Comparison of ENCODE assay signal across 9 cellular contexts in genomic region chr16:54286067-54286329, GRCh38. TPM values are rescaled to one million over a fixed set of nuclear protein-coding genes. Genes with fewer than 3 reads are reported as not detected.
DNase-seq lines count a peak whose midpoint lies in the region; ATAC-seq and TF ChIP-seq lines count a peak whose summit lies in the region.
"Had no signal": no experiment of that assay in that cellular context is flagged by ENCODE, and none has a peak within 500 bp of the region (broad histone marks: within the 10 kb centered on the region; RNA-seq: fewer than 3 reads in every experiment).

No MANE protein-coding gene starts in this region.

- no peak overlapping the region for H2AK5ac ChIP-seq in mesenchymal stem cell (ENCODE audit: low read length, severe bottlenecking)

- H3K79me1 ChIP-seq in mesenchymal stem cell (replicated peaks; ENCODE audit: low read length, poor library complexity, severe bottlenecking), result peaks cover 5% of the 10 kb centered on the region

- H2BK120ac ChIP-seq in mesenchymal stem cell (ENCODE audit: low read depth, low read length), result no peak overlapping the region

- H3K4me2 ChIP-seq in mesenchymal stem cell (ENCODE audit: low read length, poor library complexity, severe bottlenecking), result peak overlapping the region; percentile 74

- H3K27ac Mint-ChIP-seq in activated naive CD4-positive, alpha-beta T cell treated with anti-CD3 and anti-CD28 coated beads, Interleukin-2, amount 50 U/mL, for 24 hours, result no peak overlapping the region
- peak overlapping the region; percentile 54 for H3K27ac Mint-ChIP-seq in MCF 10A (ENCODE audit: low read depth, unreplicated experiment)

- no peaks in the 10 kb centered on the region for H3K36me3 Mint-ChIP-seq in activated naive CD4-positive, alpha-beta T cell treated with anti-CD3 and anti-CD28 coated beads, Interleukin-2, amount 50 U/mL, for 24 hours
- H3K36me3 Mint-ChIP-seq in MCF 10A (ENCODE audit: insufficient read depth, unreplicated experiment), result peaks cover 53% of the 10 kb centered on the region

- H3K4me3 ChIP-seq in mesenchymal stem cell (ENCODE audit: insufficient read depth in 1 of 2, low read depth in 1 of 2, low read length in 2 of 2) (peak overlapping the region; percentile 63 to 93), upper lobe of left lung (peak overlapping the region; percentile 26 to 71 (median 56))

- ATAC-seq in upper lobe of left lung (ENCODE audit: low FRiP score in 2 of 2) (no peak), GM18519 (IDR thresholded peaks at IDR 0.05; ENCODE audit: low FRiP score, unreplicated experiment) (no peak)

- no peak overlapping the region for H2BK12ac ChIP-seq in mesenchymal stem cell (ENCODE audit: low read length in 2 of 2)

- H3K23ac ChIP-seq in mesenchymal stem cell (ENCODE audit: low read length in 2 of 2), result peak overlapping the region in 1 of 2 experiments; percentile 43

- H2BK15ac ChIP-seq in mesenchymal stem cell (ENCODE audit: low read depth, poor library complexity, severe bottlenecking), result no peak overlapping the region

- DNase-seq in activated naive CD4-positive, alpha-beta T cell (lab: John Stamatoyannopoulos, UW), result no peak
- DNase-seq in MCF 10A (ENCODE audit: unreplicated experiment), result no peak
- DNase-seq in mesenchymal stem cell, result no peak
- peak in 1 of 2 donors; percentile 88 for DNase-seq in upper lobe of left lung
- no peak for DNase-seq in activated gamma-delta T cell (lab: John Stamatoyannopoulos, UW)
- no peak for DNase-seq in kidney tubule cell (ENCODE audit: low spot score)
- DNase-seq: SHP77 had no signal

- 4% methylated on average over 10 of the region's 40 CpGs for WGBS in mesenchymal stem cell
- WGBS in upper lobe of left lung, 2 donors, result 0% methylated on average over 2 of the region's 40 CpGs; no CpG with 5 or more reads in 1 of the 2 donors

- no peak overlapping the region for H2BK5ac ChIP-seq in mesenchymal stem cell (ENCODE audit: low read depth, low read length, poor library complexity, severe bottlenecking)

- H3K27ac ChIP-seq in mesenchymal stem cell (ENCODE audit: low read length, poor library complexity, severe bottlenecking), result no peak overlapping the region
- peak overlapping the region; percentile 70 to 93 (median 84) for H3K27ac ChIP-seq in upper lobe of left lung

- H3K27me3 ChIP-seq in mesenchymal stem cell (ENCODE audit: control insufficient read depth in 1 of 2, insufficient read depth in 1 of 2, low read length in 2 of 2), result peaks cover 0 to 44% of the 10 kb centered on the region in 2 experiments
- peaks cover 0 to 71% (median 19%) of the 10 kb centered on the region in 4 donors for H3K27me3 ChIP-seq in upper lobe of left lung

- H3K9ac ChIP-seq in mesenchymal stem cell (ENCODE audit: low read length), result peak overlapping the region; percentile 91

- H4K8ac ChIP-seq in mesenchymal stem cell (ENCODE audit: low read length), result no peak overlapping the region

- H3K4me1 ChIP-seq in mesenchymal stem cell (ENCODE audit: control insufficient read depth, insufficient read depth, low read depth, low read length) (peaks cover 50% of the 10 kb centered on the region), upper lobe of left lung (peaks cover 33 to 86% (median 36%) of the 10 kb centered on the region in 4 donors)

- H2AFZ ChIP-seq in mesenchymal stem cell (ENCODE audit: low read depth, low read length), result no peak overlapping the region

- H3K18ac ChIP-seq in mesenchymal stem cell (ENCODE audit: low read depth in 1 of 2, low read length in 2 of 2), result no peak overlapping the region

- peak overlapping the region; percentile 24 for H3K4me3 Mint-ChIP-seq in activated naive CD4-positive, alpha-beta T cell treated with anti-CD3 and anti-CD28 coated beads, Interleukin-2, amount 50 U/mL, for 24 hours
- peak overlapping the region; percentile 94 for H3K4me3 Mint-ChIP-seq in MCF 10A (ENCODE audit: unreplicated experiment)

- no peak overlapping the region for H4K91ac ChIP-seq in mesenchymal stem cell (ENCODE audit: low read length)

- no peaks in the 10 kb centered on the region for H3K9me3 Mint-ChIP-seq in activated naive CD4-positive, alpha-beta T cell treated with anti-CD3 and anti-CD28 coated beads, Interleukin-2, amount 50 U/mL, for 24 hours
- H3K9me3 Mint-ChIP-seq in MCF 10A (ENCODE audit: unreplicated experiment), result no peaks in the 10 kb centered on the region

- TF ChIP-seq CTCF in MCF 10A (IDR thresholded peaks at IDR 0.05; ENCODE audit: unreplicated experiment), result no peak
- TF ChIP-seq CTCF in upper lobe of left lung (IDR thresholded peaks at IDR 0.05), result no peak

- no peak for TF ChIP-seq POLR2A in upper lobe of left lung (IDR thresholded peaks at IDR 0.05)

- no TSS peak for BruUV-seq in MCF 10A (replicated peaks; lab: Mats Ljungman, UMichigan)

- CTCF ChIA-PET in MCF 10A (lab: Yijun Ruan, JAX), result interaction anchor here (0.7 to 1.5 kb wide), 7 partner anchors 161 to 513 kb away, joined by 3 to 7 read pairs (median 3); no protein-coding TSS in a partner anchor

- H3K4me1 Mint-ChIP-seq in activated naive CD4-positive, alpha-beta T cell treated with anti-CD3 and anti-CD28 coated beads, Interleukin-2, amount 50 U/mL, for 24 hours, result peaks cover 34% of the 10 kb centered on the region
- peaks cover 6% of the 10 kb centered on the region for H3K4me1 Mint-ChIP-seq in MCF 10A (ENCODE audit: insufficient read depth, unreplicated experiment)

- H3K14ac ChIP-seq in mesenchymal stem cell (ENCODE audit: low read length in 2 of 2), result no peak overlapping the region

- H3K27me3 Mint-ChIP-seq in activated naive CD4-positive, alpha-beta T cell treated with anti-CD3 and anti-CD28 coated beads, Interleukin-2, amount 50 U/mL, for 24 hours, result peaks cover 44% of the 10 kb centered on the region
- no peaks in the 10 kb centered on the region for H3K27me3 Mint-ChIP-seq in MCF 10A (ENCODE audit: insufficient read depth, unreplicated experiment)

- POLR2A ChIA-PET in MCF 10A (lab: Yijun Ruan, JAX), result interaction anchor here (0.7 to 11.8 kb wide), 37 partner anchors 9 to 723 kb away, joined by 3 to 352 read pairs (median 4); partner anchors contain the start of gene IRX5

- H3K36me3 ChIP-seq in mesenchymal stem cell (ENCODE audit: control insufficient read depth in 1 of 2, insufficient read depth in 2 of 2, low read depth in 1 of 2, low read length in 2 of 2) (no peaks in the 10 kb centered on the region), upper lobe of left lung (no peaks in the 10 kb centered on the region)

- TF ChIP-seq EP300 in upper lobe of left lung (IDR thresholded peaks at IDR 0.05), result no peak

- H3K4ac ChIP-seq in mesenchymal stem cell (ENCODE audit: low read depth in 1 of 2, low read length in 2 of 2), result no peak overlapping the region

- intact Hi-C loops in MCF 10A (cut with micrococcal nuclease), result loop anchor here (1.0 to 10.0 kb wide), 8 partner anchors 93 to 735 kb away; no protein-coding TSS in a partner anchor

- no peaks in the 10 kb centered on the region for H3K9me3 ChIP-seq in mesenchymal stem cell (ENCODE audit: control insufficient read depth, low read length)
- H3K9me3 ChIP-seq in upper lobe of left lung, result no peaks in the 10 kb centered on the region

RNA-seq across cellular contexts. Expression of gene IRX3, which starts 0.6 kb away (rescaled TPM):
- 15.7 and 17.6 TPM in 2 replicates for total RNA-seq in MCF 10A (2022)
- 0.18 TPM for polyA plus RNA-seq in mesenchymal stem cell (2013, experiment 1 of 2)
- polyA plus RNA-seq in mesenchymal stem cell (2013, experiment 2 of 2), result 0.41 TPM
- total RNA-seq in upper lobe of left lung, result 100 to 1,000 TPM in 2 of 6 donors, 10 to 100 TPM in 4; 50.9 to 157 (median 61.3) TPM
